In the genomic region with DNA sequence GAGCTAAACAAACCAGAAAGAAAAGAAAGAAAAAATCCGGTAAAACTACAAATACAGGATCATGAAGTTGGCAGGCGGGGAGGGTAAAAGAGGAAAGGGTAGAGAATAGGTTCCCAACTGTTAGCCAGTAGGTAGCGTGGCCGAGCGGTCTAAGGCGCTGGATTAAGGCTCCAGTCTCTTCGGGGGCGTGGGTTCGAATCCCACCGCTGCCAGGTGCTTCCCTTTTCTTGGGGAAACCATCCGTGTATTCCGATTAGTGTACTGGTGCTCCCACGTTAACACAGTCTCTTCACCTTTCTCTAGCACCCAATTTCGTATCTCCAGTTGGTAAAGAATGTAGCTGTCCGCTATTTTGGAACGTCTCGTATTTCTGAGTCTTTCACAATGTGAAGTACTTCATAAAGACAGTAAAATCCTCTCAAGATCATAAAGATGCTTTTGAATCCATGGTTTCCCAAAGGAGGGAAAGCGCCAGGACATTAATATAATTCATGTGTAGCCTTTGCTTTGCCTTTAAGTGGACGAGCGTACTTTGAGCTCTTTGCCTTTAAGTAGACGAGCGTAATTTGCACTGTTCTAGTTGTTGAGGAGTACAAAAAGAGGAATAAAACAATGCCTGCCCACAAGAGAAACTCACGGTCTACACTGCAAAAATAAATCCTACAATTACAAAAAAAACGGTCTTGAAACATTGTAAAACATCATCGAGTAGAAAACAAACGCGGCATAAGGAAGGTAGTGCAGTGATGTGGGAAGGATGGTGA, we compare ENCODE assay signal across 8 cellular contexts. TPM values are rescaled to one million over a fixed set of nuclear protein-coding genes. Genes with fewer than 3 reads are reported as not detected.
A peak's percentile ranks its signal among the peaks of the same experiment; 100 is the strongest.
DNase-seq lines count a peak whose midpoint lies in the region; ATAC-seq and TF ChIP-seq lines count a peak whose summit lies in the region.

No MANE protein-coding gene starts in this region.

- no peak overlapping the region for H3K27ac ChIP-seq in AG04450 (ENCODE audit: low read depth, low read length)

- H3K27me3 Mint-ChIP-seq in WTC11 (ENCODE audit: low read depth): no peaks in the 10 kb centered on the region

- peaks cover 18% of the 10 kb centered on the region for H3K4me1 Mint-ChIP-seq in WTC11

- DNase-seq in AG04450 (ENCODE audit: low read depth, low spot score): peak; percentile 48
- DNase-seq in NCI-H2227 treated with DMSO at 0.1 percent for 48 hours (lab: John Stamatoyannopoulos, UW): peak; percentile 82
- peak; percentile 88 for DNase-seq in WTC11 (ENCODE audit: low spot score)
- DNase-seq in central memory CD4-positive, alpha-beta T cell: peak; percentile 69
- peak; percentile 89 for DNase-seq in islet precursor cell
- peak; percentile 63 to 89 for DNase-seq in stimulated activated CD4-positive, alpha-beta T cell treated with anti-CD3 and anti-CD28 coated beads, Interleukin-12 subunit alpha, Interleukin-12 subunit beta, amount 100 ng/mL, for 24 hours (ENCODE audit: low read depth in 2 of 2)

- TF ChIP-seq POLR2A in GM18505 (IDR thresholded peaks at IDR 0.05; ENCODE audit: borderline replicate concordance, extremely low read depth, insufficient read depth, insufficient read length): no peak

- H3K9me3 Mint-ChIP-seq in WTC11: no peaks in the 10 kb centered on the region

- CTCF ChIA-PET in AG04450 (lab: Charles Lee): interaction anchor here (0.6 to 7.9 kb wide), 20 partner anchors 21 to 361 kb away, joined by 3 to 71 read pairs (median 4); partner anchors contain the start of genes CCNB1IP1, PARP2 and TEP1
- CTCF ChIA-PET in WTC11 (lab: Charles Lee): interaction anchor here (0.6 to 5.2 kb wide), 16 partner anchors 10 to 282 kb away, joined by 3 to 64 read pairs (median 6); partner anchors contain the start of genes APEX1, OSGEP, PARP2 and PIP4P1

- no peaks in the 10 kb centered on the region for H3K27me3 ChIP-seq in AG04450 (ENCODE audit: control insufficient read depth, insufficient read depth, low read length)

- TF ChIP-seq CTCF in AG04450 (IDR thresholded peaks at IDR 0.05; ENCODE audit: low read depth, low read length) (no peak; the same call in 1 of the 2 replicates), WTC11 (IDR thresholded peaks at IDR 0.05) (no peak)

- ATAC-seq in GM21723 (IDR thresholded peaks at IDR 0.05; ENCODE audit: unreplicated experiment): peak; percentile 10
- ATAC-seq in WTC11: peak; percentile 20
- ATAC-seq in GM18505 (IDR thresholded peaks at IDR 0.05; ENCODE audit: unreplicated experiment): no peak

- H3K4me3 ChIP-seq in AG04450 (ENCODE audit: low read depth, low read length): peak overlapping the region; percentile 82

- no peaks in the 10 kb centered on the region for H3K36me3 Mint-ChIP-seq in WTC11

- H3K9me3 ChIP-seq in AG04450 (ENCODE audit: control insufficient read depth, insufficient read depth, low read length): no peaks in the 10 kb centered on the region

- POLR2A ChIA-PET in AG04450 (lab: Yijun Ruan, JAX) (interaction anchor here (0.8 kb wide), 1 partner anchor 267 kb away, joined by 4 read pairs; the partner anchor contains the start of gene PARP2), WTC11 (lab: Charles Lee) (interaction anchor here (0.6 kb wide), 1 partner anchor 204 kb away, joined by 4 read pairs; no protein-coding TSS in a partner anchor)

- H3K4me3 Mint-ChIP-seq in WTC11: no peak overlapping the region

- no peak overlapping the region for H3K27ac Mint-ChIP-seq in WTC11

TF ChIP-seq in WTC11, 78 proteins besides CTCF, POLR2A, EP300 and RAD21:
- no peak for TF ChIP-seq NFATC4 (CRISPR knock-in tag; IDR thresholded peaks at IDR 0.05)
- TF ChIP-seq, protein P1, sequence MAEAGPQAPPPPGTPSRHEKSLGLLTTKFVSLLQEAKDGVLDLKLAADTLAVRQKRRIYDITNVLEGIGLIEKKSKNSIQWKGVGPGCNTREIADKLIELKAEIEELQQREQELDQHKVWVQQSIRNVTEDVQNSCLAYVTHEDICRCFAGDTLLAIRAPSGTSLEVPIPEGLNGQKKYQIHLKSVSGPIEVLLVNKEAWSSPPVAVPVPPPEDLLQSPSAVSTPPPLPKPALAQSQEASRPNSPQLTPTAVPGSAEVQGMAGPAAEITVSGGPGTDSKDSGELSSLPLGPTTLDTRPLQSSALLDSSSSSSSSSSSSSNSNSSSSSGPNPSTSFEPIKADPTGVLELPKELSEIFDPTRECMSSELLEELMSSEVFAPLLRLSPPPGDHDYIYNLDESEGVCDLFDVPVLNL (CRISPR knock-in tag; IDR thresholded peaks at IDR 0.05; ENCODE audit: borderline replicate concordance, low read depth): no peak
- TF ChIP-seq, protein P2, sequence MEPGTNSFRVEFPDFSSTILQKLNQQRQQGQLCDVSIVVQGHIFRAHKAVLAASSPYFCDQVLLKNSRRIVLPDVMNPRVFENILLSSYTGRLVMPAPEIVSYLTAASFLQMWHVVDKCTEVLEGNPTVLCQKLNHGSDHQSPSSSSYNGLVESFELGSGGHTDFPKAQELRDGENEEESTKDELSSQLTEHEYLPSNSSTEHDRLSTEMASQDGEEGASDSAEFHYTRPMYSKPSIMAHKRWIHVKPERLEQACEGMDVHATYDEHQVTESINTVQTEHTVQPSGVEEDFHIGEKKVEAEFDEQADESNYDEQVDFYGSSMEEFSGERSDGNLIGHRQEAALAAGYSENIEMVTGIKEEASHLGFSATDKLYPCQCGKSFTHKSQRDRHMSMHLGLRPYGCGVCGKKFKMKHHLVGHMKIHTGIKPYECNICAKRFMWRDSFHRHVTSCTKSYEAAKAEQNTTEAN (CRISPR knock-in tag; IDR thresholded peaks at IDR 0.05): no peak
- no peak for TF ChIP-seq HMGA2 (CRISPR knock-in tag; IDR thresholded peaks at IDR 0.05)
- no peak for TF ChIP-seq ZNF138 (CRISPR knock-in tag; conservative IDR thresholded peaks at IDR 0.05)
- TF ChIP-seq ZNF317 (CRISPR knock-in tag; IDR thresholded peaks at IDR 0.05; ENCODE audit: borderline replicate concordance, low read depth): no peak
- no peak for TF ChIP-seq ZBTB21 (CRISPR knock-in tag; IDR thresholded peaks at IDR 0.05; ENCODE audit: borderline replicate concordance)
- TF ChIP-seq SP1 (CRISPR knock-in tag; conservative IDR thresholded peaks at IDR 0.05): peak; percentile 33; the same call in 1 of the 2 replicates
- no peak for TF ChIP-seq OVOL2 (CRISPR knock-in tag; IDR thresholded peaks at IDR 0.05; ENCODE audit: borderline replicate concordance)
- TF ChIP-seq ATF1 (CRISPR knock-in tag; IDR thresholded peaks at IDR 0.05): no peak
- TF ChIP-seq, protein P3, sequence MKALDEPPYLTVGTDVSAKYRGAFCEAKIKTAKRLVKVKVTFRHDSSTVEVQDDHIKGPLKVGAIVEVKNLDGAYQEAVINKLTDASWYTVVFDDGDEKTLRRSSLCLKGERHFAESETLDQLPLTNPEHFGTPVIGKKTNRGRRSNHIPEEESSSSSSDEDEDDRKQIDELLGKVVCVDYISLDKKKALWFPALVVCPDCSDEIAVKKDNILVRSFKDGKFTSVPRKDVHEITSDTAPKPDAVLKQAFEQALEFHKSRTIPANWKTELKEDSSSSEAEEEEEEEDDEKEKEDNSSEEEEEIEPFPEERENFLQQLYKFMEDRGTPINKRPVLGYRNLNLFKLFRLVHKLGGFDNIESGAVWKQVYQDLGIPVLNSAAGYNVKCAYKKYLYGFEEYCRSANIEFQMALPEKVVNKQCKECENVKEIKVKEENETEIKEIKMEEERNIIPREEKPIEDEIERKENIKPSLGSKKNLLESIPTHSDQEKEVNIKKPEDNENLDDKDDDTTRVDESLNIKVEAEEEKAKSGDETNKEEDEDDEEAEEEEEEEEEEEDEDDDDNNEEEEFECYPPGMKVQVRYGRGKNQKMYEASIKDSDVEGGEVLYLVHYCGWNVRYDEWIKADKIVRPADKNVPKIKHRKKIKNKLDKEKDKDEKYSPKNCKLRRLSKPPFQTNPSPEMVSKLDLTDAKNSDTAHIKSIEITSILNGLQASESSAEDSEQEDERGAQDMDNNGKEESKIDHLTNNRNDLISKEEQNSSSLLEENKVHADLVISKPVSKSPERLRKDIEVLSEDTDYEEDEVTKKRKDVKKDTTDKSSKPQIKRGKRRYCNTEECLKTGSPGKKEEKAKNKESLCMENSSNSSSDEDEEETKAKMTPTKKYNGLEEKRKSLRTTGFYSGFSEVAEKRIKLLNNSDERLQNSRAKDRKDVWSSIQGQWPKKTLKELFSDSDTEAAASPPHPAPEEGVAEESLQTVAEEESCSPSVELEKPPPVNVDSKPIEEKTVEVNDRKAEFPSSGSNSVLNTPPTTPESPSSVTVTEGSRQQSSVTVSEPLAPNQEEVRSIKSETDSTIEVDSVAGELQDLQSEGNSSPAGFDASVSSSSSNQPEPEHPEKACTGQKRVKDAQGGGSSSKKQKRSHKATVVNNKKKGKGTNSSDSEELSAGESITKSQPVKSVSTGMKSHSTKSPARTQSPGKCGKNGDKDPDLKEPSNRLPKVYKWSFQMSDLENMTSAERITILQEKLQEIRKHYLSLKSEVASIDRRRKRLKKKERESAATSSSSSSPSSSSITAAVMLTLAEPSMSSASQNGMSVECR (CRISPR knock-in tag; IDR thresholded peaks at IDR 0.05; ENCODE audit: borderline replicate concordance): no peak; the same call in 1 of the 2 replicates
- TF ChIP-seq JUN (CRISPR knock-in tag; IDR thresholded peaks at IDR 0.05): no peak
- no peak for TF ChIP-seq NFYB (CRISPR knock-in tag; conservative IDR thresholded peaks at IDR 0.05; ENCODE audit: low read depth)
- TF ChIP-seq MXD4 (CRISPR knock-in tag; IDR thresholded peaks at IDR 0.05; ENCODE audit: borderline replicate concordance): no peak
- TF ChIP-seq GABPB1 (CRISPR knock-in tag; IDR thresholded peaks at IDR 0.05): peak; percentile 56
- TF ChIP-seq RELA (CRISPR knock-in tag; IDR thresholded peaks at IDR 0.05; ENCODE audit: borderline replicate concordance): no peak
- no peak for TF ChIP-seq ZNF671 (CRISPR knock-in tag; IDR thresholded peaks at IDR 0.05)
- TF ChIP-seq, protein P4, sequence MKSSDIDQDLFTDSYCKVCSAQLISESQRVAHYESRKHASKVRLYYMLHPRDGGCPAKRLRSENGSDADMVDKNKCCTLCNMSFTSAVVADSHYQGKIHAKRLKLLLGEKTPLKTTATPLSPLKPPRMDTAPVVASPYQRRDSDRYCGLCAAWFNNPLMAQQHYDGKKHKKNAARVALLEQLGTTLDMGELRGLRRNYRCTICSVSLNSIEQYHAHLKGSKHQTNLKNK (CRISPR knock-in tag; IDR thresholded peaks at IDR 0.05): 0 out of 2 replicates have a peak, but pooled peaks have one; percentile 23
- TF ChIP-seq ZNF121 (CRISPR knock-in tag; IDR thresholded peaks at IDR 0.05): no peak

RNA-seq across cellular contexts. Expression of gene RNASE12, which starts 19.0 kb away (rescaled TPM):
- polyA plus RNA-seq in AG04450 (2011; rRNA removed): not detected in 2 replicates
- polyA minus RNA-seq in AG04450 (2011; rRNA and poly(A)+ RNA removed): not detected in 2 replicates
- not detected in 3 replicates for total RNA-seq in WTC11 (2021)

RNA-seq across cellular contexts. Expression of gene RNASE11, which starts 22.4 kb away (rescaled TPM):
- not detected in 2 replicates for polyA plus RNA-seq in AG04450 (2011; rRNA removed)
- not detected in 2 replicates for polyA minus RNA-seq in AG04450 (2011; rRNA and poly(A)+ RNA removed)
- total RNA-seq in WTC11 (2021): not detected in 3 replicates

RNA-seq across cellular contexts. Expression of gene OR6S1, which starts 31.3 kb away (rescaled TPM):
- not detected in 2 replicates for polyA plus RNA-seq in AG04450 (2011; rRNA removed)
- polyA minus RNA-seq in AG04450 (2011; rRNA and poly(A)+ RNA removed): not detected in 2 replicates
- not detected in 3 replicates for total RNA-seq in WTC11 (2021)

RNA-seq across cellular contexts. Expression of gene RNASE9, which starts 49.3 kb away (rescaled TPM):
- polyA plus RNA-seq in AG04450 (2011; rRNA removed): not detected in 2 replicates
- polyA minus RNA-seq in AG04450 (2011; rRNA and poly(A)+ RNA removed): not detected in 2 replicates
- total RNA-seq in WTC11 (2021): 0.14 TPM in 1 of 3 replicates, not detected in the others
